Comparison of ENCODE assay signal across 8 cellular contexts in the genomic region with DNA sequence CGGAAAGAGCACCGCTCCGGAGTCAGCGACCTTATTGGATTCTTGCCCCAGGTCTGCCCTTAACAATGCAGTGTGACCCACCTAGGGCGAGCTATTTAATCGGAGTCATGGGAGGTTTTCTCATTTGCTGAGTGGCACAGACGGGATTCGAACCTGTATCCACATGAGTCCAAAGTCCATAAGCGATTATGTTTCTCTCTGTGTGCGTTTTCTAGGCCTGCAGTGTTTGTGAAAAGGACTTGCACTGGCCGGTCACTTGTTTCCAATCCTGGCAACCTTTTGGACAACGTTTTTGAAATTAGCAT. TPM values are rescaled to one million over a fixed set of nuclear protein-coding genes. Genes with fewer than 3 reads are reported as not detected.
A peak's percentile ranks its signal among the peaks of the same experiment; 100 is the strongest.
DNase-seq lines count a peak whose midpoint lies in the region; ATAC-seq and TF ChIP-seq lines count a peak whose summit lies in the region.

No MANE protein-coding gene starts in this region.

- DNase-seq in activated T-cell treated with anti-CD3 and anti-CD28 coated beads, Interleukin-2, amount 50 U/mL, for 72 hours = no peak
- DNase-seq in HEK293T (ENCODE audit: extremely low spot score) = no peak

- no peak for ATAC-seq in activated T-cell treated with anti-CD3 and anti-CD28 coated beads, Interleukin-2, amount 50 U/mL, for 72 hours (replicated peaks in 1 of 2)
- ATAC-seq in GM21381 (IDR thresholded peaks at IDR 0.05; ENCODE audit: unreplicated experiment) (no peak), HG03432 (IDR thresholded peaks at IDR 0.05; ENCODE audit: unreplicated experiment) (no peak)

- peaks cover 17 to 35% of the 10 kb centered on the region in 2 donors for H3K27me3 ChIP-seq in duodenal mucosa (ENCODE audit: control insufficient read depth in 1 of 2, insufficient read depth in 2 of 2, low read length in 2 of 2)
- H3K27me3 ChIP-seq in neuron (ENCODE audit: insufficient read depth, low read length) = no peaks in the 10 kb centered on the region

- no peak overlapping the region for H3K9ac ChIP-seq in duodenal mucosa (ENCODE audit: low read depth in 1 of 2, low read length in 2 of 2)

- H3K4me1 Mint-ChIP-seq in activated T-cell treated with anti-CD3 and anti-CD28 coated beads, Interleukin-2, amount 50 U/mL, for 72 hours (ENCODE audit: low read depth) = peaks cover 7% of the 10 kb centered on the region

- H3K36me3 ChIP-seq in KOPT-K1 (ENCODE audit: insufficient read depth, low read length) = no peaks in the 10 kb centered on the region
- no peaks in the 10 kb centered on the region for H3K36me3 ChIP-seq in duodenal mucosa (ENCODE audit: control insufficient read depth in 1 of 2, insufficient read depth in 2 of 2, low read length in 2 of 2)
- H3K36me3 ChIP-seq in neuron (ENCODE audit: insufficient read depth, low read length) = no peaks in the 10 kb centered on the region

- no peak overlapping the region for H3K4me3 Mint-ChIP-seq in activated T-cell treated with anti-CD3 and anti-CD28 coated beads, Interleukin-2, amount 50 U/mL, for 72 hours

- CTCF ChIA-PET in HEK293T (lab: Yijun Ruan, JAX) = interaction anchor here (1.0 to 1.2 kb wide), 2 partner anchors 10 to 40 kb away, joined by 3 to 4 read pairs; no protein-coding TSS in a partner anchor

- peaks cover 22% of the 10 kb centered on the region for H3K27me3 Mint-ChIP-seq in activated T-cell treated with anti-CD3 and anti-CD28 coated beads, Interleukin-2, amount 50 U/mL, for 72 hours (ENCODE audit: low read depth)

- POLR2A ChIA-PET in HEK293T (lab: Yijun Ruan, JAX) = interaction anchor here (0.7 to 1.3 kb wide), 7 partner anchors 17 to 198 kb away, joined by 3 to 7 read pairs (median 4); partner anchors contain the start of gene BTBD1

- no peak overlapping the region for H3K27ac Mint-ChIP-seq in activated T-cell treated with anti-CD3 and anti-CD28 coated beads, Interleukin-2, amount 50 U/mL, for 72 hours

- H3K4me3 ChIP-seq in duodenal mucosa (ENCODE audit: low read depth in 1 of 2, low read length in 2 of 2) = peak overlapping the region; percentile 38 to 49
- H3K4me3 ChIP-seq in neuron (ENCODE audit: low read length) = peak overlapping the region; percentile 86

- peak overlapping the region; percentile 77 for H2AFZ ChIP-seq in neuron (ENCODE audit: low read depth, low read length)

- H3K27ac ChIP-seq in C4-2B (peak overlapping the region; percentile 56), KOPT-K1 (ENCODE audit: low read depth, low read length, poor library complexity, severe bottlenecking) (peak overlapping the region; percentile 67), duodenal mucosa (ENCODE audit: low read depth, low read length) (no peak overlapping the region)

- H3K9me3 ChIP-seq in KOPT-K1 (ENCODE audit: insufficient read depth, low read length, poor library complexity, severe bottlenecking) = no peaks in the 10 kb centered on the region
- no peaks in the 10 kb centered on the region for H3K9me3 ChIP-seq in duodenal mucosa (ENCODE audit: control insufficient read depth in 1 of 2, low read length in 2 of 2)
- H3K9me3 ChIP-seq in neuron (ENCODE audit: low read length) = no peaks in the 10 kb centered on the region

- H3K9me3 Mint-ChIP-seq in activated T-cell treated with anti-CD3 and anti-CD28 coated beads, Interleukin-2, amount 50 U/mL, for 72 hours = no peaks in the 10 kb centered on the region

- H3K4me1 ChIP-seq in duodenal mucosa (ENCODE audit: control insufficient read depth in 1 of 2, insufficient read depth in 2 of 2, low read length in 2 of 2) (no peaks in the 10 kb centered on the region), neuron (ENCODE audit: insufficient read depth, low read length) (peaks cover 31% of the 10 kb centered on the region)

- H3K36me3 Mint-ChIP-seq in activated T-cell treated with anti-CD3 and anti-CD28 coated beads, Interleukin-2, amount 50 U/mL, for 72 hours (ENCODE audit: insufficient read depth in 2 of 2) = peaks cover 0 to 4% of the 10 kb centered on the region in 2 donors

- TF ChIP-seq CTCF in C4-2B (conservative IDR thresholded peaks at IDR 0.05) = no peak; the same call in 1 of the 2 replicates

TF ChIP-seq in HEK293T, 16 proteins besides CTCF, POLR2A, EP300 and RAD21:
- TF ChIP-seq SP1 (IDR thresholded peaks at IDR 0.05) = no peak
- TF ChIP-seq LEF1 (IDR thresholded peaks at IDR 0.05; ENCODE audit: borderline replicate concordance) = no peak
- TF ChIP-seq HDGF (IDR thresholded peaks at IDR 0.05; ENCODE audit: borderline replicate concordance) = no peak
- TF ChIP-seq ELF4 (IDR thresholded peaks at IDR 0.05) = no peak
- TF ChIP-seq BHLHE40 (IDR thresholded peaks at IDR 0.05; ENCODE audit: borderline replicate concordance) = no peak
- no peak for TF ChIP-seq NFRKB (IDR thresholded peaks at IDR 0.05)
- no peak for TF ChIP-seq TARDBP (IDR thresholded peaks at IDR 0.05)

RNA-seq across cellular contexts. Expression of gene HDGFL3, which starts 0.7 kb away (rescaled TPM):
- total RNA-seq in activated T-cell treated with anti-CD3 and anti-CD28 coated beads, Interleukin-2, amount 50 U/mL, for 72 hours = 10 to 100 TPM; 22.8 to 58.2 TPM
